Comparison of ENCODE assay signal across 24 cellular contexts in genomic region chr16:66263168-66263972, GRCh38.
DNase-seq lines count a peak whose midpoint lies in the region; ATAC-seq and TF ChIP-seq lines count a peak whose summit lies in the region.
"Had no signal": no experiment of that assay in that cellular context is flagged by ENCODE, and none has a peak within 500 bp of the region (broad histone marks: within the 10 kb centered on the region; RNA-seq: fewer than 3 reads in every experiment).

No MANE protein-coding gene starts in this region.

- H3K36me3 ChIP-seq in gastroesophageal sphincter = no peaks in the 10 kb centered on the region
- no peaks in the 10 kb centered on the region for H3K36me3 ChIP-seq in osteoblast (ENCODE audit: insufficient read depth, low read length)
- H3K36me3 ChIP-seq: Peyer's patch, spleen had no signal

- H3K4me1 Mint-ChIP-seq in HFFc6 (ENCODE audit: low read depth) = peaks cover 35% of the 10 kb centered on the region

- 100% methylated on average over 1 to 3 of the region's 6 CpGs for WGBS in gastroesophageal sphincter (ENCODE audit: low coverage in 1 of 2), 2 donors

- H3K4me3 ChIP-seq in gastroesophageal sphincter (no peak overlapping the region), osteoblast (ENCODE audit: insufficient read depth, low read length) (no peak overlapping the region)
- H3K4me3 ChIP-seq: A549, Peyer's patch, spleen had no signal

- no peaks in the 10 kb centered on the region for H4K20me1 ChIP-seq in osteoblast (ENCODE audit: insufficient read depth, low read length)

- no peaks in the 10 kb centered on the region for H3K79me2 ChIP-seq in osteoblast (ENCODE audit: insufficient read depth, low read length)
- H3K79me2 ChIP-seq: parathyroid adenoma had no signal

- no peak for TF ChIP-seq CTCF in gastroesophageal sphincter (IDR thresholded peaks at IDR 0.05)
- no peak for TF ChIP-seq CTCF in osteoblast (IDR thresholded peaks at IDR 0.05; ENCODE audit: extremely low read depth, low read depth, low read length)
- TF ChIP-seq CTCF in HFFc6 (IDR thresholded peaks at IDR 0.05) = no peak

- no peaks in the 10 kb centered on the region for H3K27me3 ChIP-seq in gastroesophageal sphincter
- no peaks in the 10 kb centered on the region for H3K27me3 ChIP-seq in osteoblast (ENCODE audit: insufficient read depth, low read length)
- H3K27me3 ChIP-seq: Peyer's patch had no signal

- H3K4me1 ChIP-seq in gastroesophageal sphincter = peaks cover 0 to 56% (median 22%) of the 10 kb centered on the region in 3 donors
- H3K4me1 ChIP-seq in osteoblast (ENCODE audit: insufficient read depth, low read length) = peaks cover 32% of the 10 kb centered on the region
- H3K4me1 ChIP-seq: A549, parathyroid adenoma, Peyer's patch had no signal

- H3K27me3 Mint-ChIP-seq in HFFc6 (ENCODE audit: insufficient read depth) = peaks cover 12% of the 10 kb centered on the region

- H3K36me3 Mint-ChIP-seq in HFFc6 (ENCODE audit: low read depth) = no peaks in the 10 kb centered on the region
- H3K36me3 Mint-ChIP-seq: activated naive CD8-positive, alpha-beta T cell treated with anti-CD3 and anti-CD28 coated beads, Interleukin-2, amount 10 ng/mL, durations not matched to agents 7 days and 5 days; CD8-positive, alpha-beta memory T cell; natural killer cell treated with Interleukin-12 subunit alpha and Interleukin-12 subunit beta and Interleukin-15 and Interleukin-18, amount 100 ng/mL, for 72 hours had no signal

- H3K27ac ChIP-seq in gastroesophageal sphincter (peak overlapping the region in 3 of 4 donors; percentile 10 to 57 (median 45)), osteoblast (ENCODE audit: low read depth, low read length) (no peak overlapping the region)
- H3K27ac ChIP-seq: A549, parathyroid adenoma, Peyer's patch, spleen had no signal

- H3K4me2 ChIP-seq in osteoblast (ENCODE audit: insufficient read depth, low read length) = no peak overlapping the region
- H3K4me2 ChIP-seq: A549 had no signal

- H3K9me3 ChIP-seq in gastroesophageal sphincter = no peaks in the 10 kb centered on the region
- H3K9me3 ChIP-seq in osteoblast (ENCODE audit: low read depth, low read length) = no peaks in the 10 kb centered on the region
- H3K9me3 ChIP-seq: A549, Peyer's patch, spleen had no signal

- H2AFZ ChIP-seq in osteoblast (ENCODE audit: low read length) = no peak overlapping the region
- H2AFZ ChIP-seq: parathyroid adenoma had no signal

- ATAC-seq in gastroesophageal sphincter = no peak
- ATAC-seq in GM18861 (IDR thresholded peaks at IDR 0.05; ENCODE audit: unreplicated experiment) = no peak
- ATAC-seq: A549; activated CD4-positive, CD25-positive, alpha-beta regulatory T cell treated with anti-CD3 and anti-CD28 coated beads, Interleukin-2, amount 50 U/mL, for 24 hours; activated CD8-positive, alpha-beta T cell treated with anti-CD3 and anti-CD28 coated beads for 36 hours; natural killer cell treated with Interleukin-12 subunit alpha and Interleukin-12 subunit beta and Interleukin-15 and Interleukin-18, amount 100 ng/mL, for 72 hours had no signal

- H3K4me3 Mint-ChIP-seq in HFFc6 = no peak overlapping the region
- H3K4me3 Mint-ChIP-seq: activated CD8-positive, alpha-beta T cell treated with anti-CD3 and anti-CD28 coated beads for 36 hours; activated naive CD8-positive, alpha-beta T cell treated with anti-CD3 and anti-CD28 coated beads, Interleukin-2, amount 10 ng/mL, durations not matched to agents 7 days and 5 days; CD8-positive, alpha-beta memory T cell; endodermal cell; natural killer cell treated with Interleukin-12 subunit alpha and Interleukin-12 subunit beta and Interleukin-15 and Interleukin-18, amount 100 ng/mL, for 72 hours had no signal

- peak; percentile 18 for DNase-seq in activated CD8-positive, alpha-beta memory T cell treated with anti-CD3 and anti-CD28 coated beads, Interleukin-2, amount 50 U/mL, for 48 hours
- no peak for DNase-seq in activated CD8-positive, alpha-beta memory T cell treated with anti-CD3 and anti-CD28 coated beads, Interleukin-2, amount 50 U/mL, for 4 hours
- peak; percentile 32 for DNase-seq in osteoblast (ENCODE audit: insufficient read length, low spot score, missing footprints)
- DNase-seq in NCI-H1092 (lab: John Stamatoyannopoulos, UW) = no peak
- DNase-seq in globus pallidus (ENCODE audit: low spot score) = no peak
- DNase-seq in HFFc6 = no peak
- DNase-seq: activated CD8-positive, alpha-beta T cell treated with anti-CD3 and anti-CD28 coated beads for 36 hours; activated gamma-delta T cell; activated naive CD8-positive, alpha-beta T cell treated with anti-CD3 and anti-CD28 coated beads, Interleukin-2, amount 10 ng/mL, durations not matched to agents 7 days and 5 days; activated T-cell treated with anti-CD3 and anti-CD28 coated beads, Interleukin-2, amount 50 U/mL, for 1 hour; AML-193; CD8-positive, alpha-beta memory T cell; NCI-H1105 treated with DMSO at 0.1 percent for 48 hours; NCI-H2029 treated with DMSO at 0.1 percent for 48 hours; spleen; stimulated activated CD4-positive, alpha-beta T cell treated with anti-CD3 and anti-CD28 coated beads, Interleukin-2, amount 100 ng/mL, for 48 hours had no signal

- no peak for TF ChIP-seq EP300 in gastroesophageal sphincter (IDR thresholded peaks at IDR 0.05)

- no peak overlapping the region for H3K27ac Mint-ChIP-seq in HFFc6
- H3K27ac Mint-ChIP-seq: activated CD8-positive, alpha-beta T cell treated with anti-CD3 and anti-CD28 coated beads for 36 hours; activated naive CD8-positive, alpha-beta T cell treated with anti-CD3 and anti-CD28 coated beads, Interleukin-2, amount 10 ng/mL, durations not matched to agents 7 days and 5 days; CD8-positive, alpha-beta memory T cell; endodermal cell; natural killer cell treated with Interleukin-12 subunit alpha and Interleukin-12 subunit beta and Interleukin-15 and Interleukin-18, amount 100 ng/mL, for 72 hours had no signal

- TF ChIP-seq POLR2A in gastroesophageal sphincter (IDR thresholded peaks at IDR 0.05) = no peak

- no peaks in the 10 kb centered on the region for H3K9me3 Mint-ChIP-seq in HFFc6
- H3K9me3 Mint-ChIP-seq: activated CD8-positive, alpha-beta T cell treated with anti-CD3 and anti-CD28 coated beads for 36 hours; activated naive CD8-positive, alpha-beta T cell treated with anti-CD3 and anti-CD28 coated beads, Interleukin-2, amount 10 ng/mL, durations not matched to agents 7 days and 5 days; CD8-positive, alpha-beta memory T cell; endodermal cell; natural killer cell treated with Interleukin-12 subunit alpha and Interleukin-12 subunit beta and Interleukin-15 and Interleukin-18, amount 100 ng/mL, for 72 hours had no signal

Comparison
In these comparisons a context has a peak if more than half of its experiments do, and no peak if none do; other contexts are left out.
1. DNase-seq: peak in activated CD8-positive, alpha-beta memory T cell treated with anti-CD3 and anti-CD28 coated beads, Interleukin-2, amount 50 U/mL, for 48 hours (single experiment) and osteoblast (single experiment); none in activated CD8-positive, alpha-beta memory T cell treated with anti-CD3 and anti-CD28 coated beads, Interleukin-2, amount 50 U/mL, for 4 hours (single experiment), NCI-H1092 (single experiment), globus pallidus (single experiment) and HFFc6 (single experiment).